9 cellular contexts compared by ENCODE assay signal in the genomic region with DNA sequence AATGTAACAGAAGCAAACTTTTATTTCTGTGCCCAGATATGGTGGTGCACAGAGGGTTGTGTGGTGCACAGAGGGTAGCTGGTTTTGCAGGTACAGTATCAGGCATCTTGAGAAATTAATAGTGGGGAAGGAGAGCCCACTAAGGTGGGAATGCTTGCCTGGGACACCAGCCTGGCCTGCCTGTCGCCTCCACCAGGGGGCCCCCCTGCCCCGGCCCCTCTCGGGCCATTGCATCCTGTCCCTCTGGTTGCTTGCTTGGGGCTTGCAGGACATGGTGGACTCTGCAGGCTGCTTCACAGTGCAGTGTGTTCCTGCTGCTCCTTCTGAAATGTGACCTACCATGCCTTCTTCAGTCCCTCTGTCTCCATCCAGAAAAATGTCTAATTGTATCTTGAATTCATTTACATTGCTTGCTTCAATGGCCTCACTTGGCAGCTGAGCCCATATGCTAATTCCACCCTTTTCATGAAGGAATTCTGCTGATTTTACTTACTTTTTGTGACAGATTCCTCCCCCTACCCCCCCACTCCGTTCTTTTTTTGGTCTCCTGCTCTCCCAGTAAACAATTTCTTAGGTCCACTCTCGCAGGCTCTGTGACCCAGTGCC.
DNase-seq lines count a peak whose midpoint lies in the region; ATAC-seq and TF ChIP-seq lines count a peak whose summit lies in the region.
"Had no signal": no experiment of that assay in that cellular context is flagged by ENCODE, and none has a peak within 500 bp of the region (broad histone marks: within the 10 kb centered on the region; RNA-seq: fewer than 3 reads in every experiment).

No MANE protein-coding gene starts in this region.

- TF ChIP-seq CTCF in HFF-Myc (IDR thresholded peaks at IDR 0.05; ENCODE audit: low read depth, low read length, missing control alignments) (peak; percentile 91), epithelial cell of proximal tubule (conservative IDR thresholded peaks at IDR 0.05; ENCODE audit: low read depth, low read length) (peak; percentile 81), neural cell (IDR thresholded peaks at IDR 0.05; ENCODE audit: poor library complexity, severe bottlenecking) (peak; percentile 11)

- H3K79me2 ChIP-seq in neural cell (replicated peaks; ENCODE audit: insufficient read depth, low read length): no peaks in the 10 kb centered on the region

- POLR2A ChIA-PET in CD4-positive, alpha-beta memory T cell (lab: Charles Lee; ENCODE audit: partially characterized antibody): no interaction called here

- no peak for TF ChIP-seq EP300 in neural cell (conservative IDR thresholded peaks at IDR 0.05; ENCODE audit: poor library complexity, severe bottlenecking)

- peaks cover 9 to 17% of the 10 kb centered on the region in 2 donors for H3K36me3 Mint-ChIP-seq in CD4-positive, alpha-beta memory T cell

- peaks cover 7 to 14% (median 11%) of the 10 kb centered on the region in 4 donors for H3K4me1 Mint-ChIP-seq in CD4-positive, alpha-beta memory T cell

- ATAC-seq in HG02763 (IDR thresholded peaks at IDR 0.05; ENCODE audit: unreplicated experiment) (no peak), HG02840 (IDR thresholded peaks at IDR 0.05; ENCODE audit: low FRiP score, unreplicated experiment) (no peak), HG03045 (IDR thresholded peaks at IDR 0.05; ENCODE audit: unreplicated experiment) (no peak)

- H3K4me1 ChIP-seq in CD4-positive, alpha-beta memory T cell (ENCODE audit: insufficient read depth, low read length): no peaks in the 10 kb centered on the region

- CTCF ChIA-PET in CD4-positive, alpha-beta memory T cell (lab: Charles Lee; ENCODE audit: partially characterized antibody): interaction anchor here (0.7 to 7.9 kb wide), 14 partner anchors 9 to 382 kb away, joined by 3 to 145 read pairs (median 4); no protein-coding TSS in a partner anchor

- no peaks in the 10 kb centered on the region for H3K9me2 ChIP-seq in neural cell (ENCODE audit: insufficient read depth, low read length)

- peaks cover 0 to 8% of the 10 kb centered on the region in 2 donors for H3K9me3 ChIP-seq in CD4-positive, alpha-beta memory T cell (ENCODE audit: control insufficient read depth in 1 of 2, low read length in 2 of 2)
- H3K9me3 ChIP-seq in neural cell (ENCODE audit: low read length): peaks cover 7% of the 10 kb centered on the region

- H3F3A ChIP-seq in neural cell (ENCODE audit: insufficient read depth, low read length, poor library complexity, severe bottlenecking): no peaks in the 10 kb centered on the region

- H3K9me3 Mint-ChIP-seq in CD4-positive, alpha-beta memory T cell: peaks cover 0 to 24% (median 11%) of the 10 kb centered on the region in 8 donors

- no peaks in the 10 kb centered on the region for H3K36me3 ChIP-seq in CD4-positive, alpha-beta memory T cell (ENCODE audit: insufficient read depth, low read length)
- H3K36me3 ChIP-seq in neural cell (ENCODE audit: insufficient read depth, low read length): no peaks in the 10 kb centered on the region

- no peak overlapping the region for H3K4me2 ChIP-seq in neural cell (ENCODE audit: low read length)

- H3K27me3 ChIP-seq in CD4-positive, alpha-beta memory T cell (ENCODE audit: insufficient read depth, low read length): no peaks in the 10 kb centered on the region
- no peaks in the 10 kb centered on the region for H3K27me3 ChIP-seq in neural cell (ENCODE audit: insufficient read depth, low read depth, low read length)

- H3K4me3 Mint-ChIP-seq in CD4-positive, alpha-beta memory T cell: peak overlapping the region in 2 of 8 donors; percentile 13 to 51
- H3K4me3 Mint-ChIP-seq: IgD-negative memory B cell had no signal

- no peaks in the 10 kb centered on the region for H3K27me3 Mint-ChIP-seq in CD4-positive, alpha-beta memory T cell
- H3K27me3 Mint-ChIP-seq: IgD-negative memory B cell had no signal

- DNase-seq in CD4-positive, alpha-beta memory T cell: peak in 4 of 5 donors; percentile 19 to 30 (median 23)
- no peak for DNase-seq in HFF-Myc (ENCODE audit: extremely low read depth, low read depth)
- peak; percentile 42 for DNase-seq in activated CD4-positive, alpha-beta T cell treated with anti-CD3 and anti-CD28 coated beads for 48 hours
- DNase-seq in epithelial cell of proximal tubule (ENCODE audit: low read depth): no peak

- intact Hi-C loops in CD4-positive, alpha-beta memory T cell (cut with micrococcal nuclease): loop anchor here (1.0 to 5.0 kb wide), 2 partner anchors 95 to 380 kb away; no protein-coding TSS in a partner anchor

- H4K20me1 ChIP-seq in neural cell (ENCODE audit: insufficient read depth): no peaks in the 10 kb centered on the region

- TF ChIP-seq RAD21 in neural cell (conservative IDR thresholded peaks at IDR 0.05): no peak

- H2AFZ ChIP-seq in neural cell (ENCODE audit: low read depth, low read length): no peak overlapping the region

- no peak overlapping the region for H3K27ac ChIP-seq in CD4-positive, alpha-beta memory T cell (ENCODE audit: low read depth, low read length)
- H3K27ac ChIP-seq in neural cell (ENCODE audit: low read length): no peak overlapping the region

- H3K4me3 ChIP-seq in CD4-positive, alpha-beta memory T cell (ENCODE audit: low read length in 2 of 2): no peak overlapping the region
- H3K4me3 ChIP-seq in HFF-Myc (replicated peaks; ENCODE audit: low read depth, low read length): no peak overlapping the region
- H3K4me3 ChIP-seq in epithelial cell of proximal tubule (ENCODE audit: low read depth, low read length): no peak overlapping the region
- no peak overlapping the region for H3K4me3 ChIP-seq in neural cell (ENCODE audit: low read length)

- peak overlapping the region in 1 of 7 donors; percentile 0 for H3K27ac Mint-ChIP-seq in CD4-positive, alpha-beta memory T cell
- H3K27ac Mint-ChIP-seq: IgD-negative memory B cell had no signal

- no peak overlapping the region for H3K9ac ChIP-seq in neural cell (ENCODE audit: low read length)

TF ChIP-seq in neural cell, 6 proteins besides CTCF, POLR2A, EP300 and RAD21:
- TF ChIP-seq SMC3 (conservative IDR thresholded peaks at IDR 0.05; ENCODE audit: poor library complexity): no peak
- TF ChIP-seq EZH2 (IDR thresholded peaks at IDR 0.05; ENCODE audit: borderline replicate concordance, insufficient read depth, low read length, poor library complexity, severe bottlenecking): no peak
- TF ChIP-seq POLR2AphosphoS5 (IDR thresholded peaks at IDR 0.05): no peak
- TF ChIP-seq, protein P1, sequence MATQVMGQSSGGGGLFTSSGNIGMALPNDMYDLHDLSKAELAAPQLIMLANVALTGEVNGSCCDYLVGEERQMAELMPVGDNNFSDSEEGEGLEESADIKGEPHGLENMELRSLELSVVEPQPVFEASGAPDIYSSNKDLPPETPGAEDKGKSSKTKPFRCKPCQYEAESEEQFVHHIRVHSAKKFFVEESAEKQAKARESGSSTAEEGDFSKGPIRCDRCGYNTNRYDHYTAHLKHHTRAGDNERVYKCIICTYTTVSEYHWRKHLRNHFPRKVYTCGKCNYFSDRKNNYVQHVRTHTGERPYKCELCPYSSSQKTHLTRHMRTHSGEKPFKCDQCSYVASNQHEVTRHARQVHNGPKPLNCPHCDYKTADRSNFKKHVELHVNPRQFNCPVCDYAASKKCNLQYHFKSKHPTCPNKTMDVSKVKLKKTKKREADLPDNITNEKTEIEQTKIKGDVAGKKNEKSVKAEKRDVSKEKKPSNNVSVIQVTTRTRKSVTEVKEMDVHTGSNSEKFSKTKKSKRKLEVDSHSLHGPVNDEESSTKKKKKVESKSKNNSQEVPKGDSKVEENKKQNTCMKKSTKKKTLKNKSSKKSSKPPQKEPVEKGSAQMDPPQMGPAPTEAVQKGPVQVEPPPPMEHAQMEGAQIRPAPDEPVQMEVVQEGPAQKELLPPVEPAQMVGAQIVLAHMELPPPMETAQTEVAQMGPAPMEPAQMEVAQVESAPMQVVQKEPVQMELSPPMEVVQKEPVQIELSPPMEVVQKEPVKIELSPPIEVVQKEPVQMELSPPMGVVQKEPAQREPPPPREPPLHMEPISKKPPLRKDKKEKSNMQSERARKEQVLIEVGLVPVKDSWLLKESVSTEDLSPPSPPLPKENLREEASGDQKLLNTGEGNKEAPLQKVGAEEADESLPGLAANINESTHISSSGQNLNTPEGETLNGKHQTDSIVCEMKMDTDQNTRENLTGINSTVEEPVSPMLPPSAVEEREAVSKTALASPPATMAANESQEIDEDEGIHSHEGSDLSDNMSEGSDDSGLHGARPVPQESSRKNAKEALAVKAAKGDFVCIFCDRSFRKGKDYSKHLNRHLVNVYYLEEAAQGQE (IDR thresholded peaks at IDR 0.05; ENCODE audit: borderline replicate concordance): no peak
- TF ChIP-seq MXI1 (conservative IDR thresholded peaks at IDR 0.05; ENCODE audit: poor library complexity, severe bottlenecking): no peak
- no peak for TF ChIP-seq TAF1 (IDR thresholded peaks at IDR 0.05; ENCODE audit: low read depth)

Comparison
In these comparisons a context has a peak if more than half of its experiments do, and no peak if none do; other contexts are left out.
1. DNase-seq: peak in CD4-positive, alpha-beta memory T cell (4 of 5) and activated CD4-positive, alpha-beta T cell treated with anti-CD3 and anti-CD28 coated beads for 48 hours (single experiment); none in HFF-Myc (single experiment) and epithelial cell of proximal tubule (single experiment).
2. CTCF ChIP-seq: peak in every context shown above with its lines; median percentile 91 in HFF-Myc; 81 in epithelial cell of proximal tubule; 11 in neural cell.